9 cellular contexts compared by ENCODE assay signal in the genomic region with DNA sequence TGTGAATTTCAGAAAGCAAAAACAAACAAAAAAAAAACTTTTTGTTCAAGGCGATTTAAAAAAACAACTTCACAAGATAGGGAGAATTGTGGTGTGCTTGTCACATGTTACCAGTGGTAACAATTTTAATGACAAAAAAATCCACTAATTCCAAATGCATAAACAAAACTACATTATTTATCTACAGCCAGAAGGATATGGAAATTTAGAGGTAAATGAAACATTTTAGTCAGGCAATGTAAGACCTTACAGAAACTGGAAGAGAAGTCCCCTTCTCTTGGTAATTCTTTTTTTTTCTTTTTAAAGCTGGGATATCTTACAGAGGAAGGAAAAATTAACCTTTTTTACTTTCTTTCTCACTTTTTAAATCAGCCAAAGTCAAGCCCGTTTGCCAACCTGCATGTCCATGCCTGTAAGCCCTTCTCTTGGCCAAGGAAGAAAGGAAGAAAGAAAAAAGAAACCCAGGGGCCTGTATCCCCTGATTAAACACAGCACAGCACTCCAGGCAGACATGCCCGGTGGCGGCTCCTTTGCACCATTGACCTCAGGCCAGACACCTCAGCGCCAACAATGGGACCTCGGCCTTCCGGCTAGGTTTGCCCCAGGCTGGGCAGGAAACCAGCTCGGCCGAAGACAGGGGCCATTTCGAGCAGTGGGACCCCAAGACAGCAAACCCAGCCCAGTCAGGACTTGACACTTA. TPM values are rescaled to one million over a fixed set of nuclear protein-coding genes. Genes with fewer than 3 reads are reported as not detected.
DNase-seq lines count a peak whose midpoint lies in the region; ATAC-seq and TF ChIP-seq lines count a peak whose summit lies in the region.
"Had no signal": no experiment of that assay in that cellular context is flagged by ENCODE, and none has a peak within 500 bp of the region (broad histone marks: within the 10 kb centered on the region; RNA-seq: fewer than 3 reads in every experiment).

No MANE protein-coding gene starts in this region.

- ATAC-seq in stimulated activated naive CD8-positive, alpha-beta T cell treated with anti-CD3 and anti-CD28 coated beads, Interleukin-15, Interleukin-2, amounts not matched to agents 100 U/mL and 50 U/mL, for 24 hours = no peak
- no peak for ATAC-seq in mucosa of descending colon
- ATAC-seq in GM18867 (IDR thresholded peaks at IDR 0.05; ENCODE audit: unreplicated experiment) = no peak
- ATAC-seq in HG02852 (IDR thresholded peaks at IDR 0.05; ENCODE audit: unreplicated experiment) = no peak
- ATAC-seq: gastroesophageal sphincter had no signal

- H3K36me3 ChIP-seq in mucosa of descending colon (ENCODE audit: low read depth) = no peaks in the 10 kb centered on the region
- H3K36me3 ChIP-seq: gastroesophageal sphincter had no signal

- peak overlapping the region; percentile 5 for H3K4me3 Mint-ChIP-seq in stimulated activated naive CD8-positive, alpha-beta T cell treated with anti-CD3 and anti-CD28 coated beads, Interleukin-15, Interleukin-2, amounts not matched to agents 100 ng/mL and 50 ng/mL, for 24 hours

- H3K9me3 Mint-ChIP-seq in stimulated activated naive CD8-positive, alpha-beta T cell treated with anti-CD3 and anti-CD28 coated beads, Interleukin-15, Interleukin-2, amounts not matched to agents 100 ng/mL and 50 ng/mL, for 24 hours = no peaks in the 10 kb centered on the region

- no peaks in the 10 kb centered on the region for H3K36me3 Mint-ChIP-seq in stimulated activated naive CD8-positive, alpha-beta T cell treated with anti-CD3 and anti-CD28 coated beads, Interleukin-15, Interleukin-2, amounts not matched to agents 100 ng/mL and 50 ng/mL, for 24 hours (ENCODE audit: low read depth)

- peaks cover 11% of the 10 kb centered on the region for H3K4me1 ChIP-seq in mucosa of descending colon (ENCODE audit: low read depth)

- no peak overlapping the region for H3K4me3 ChIP-seq in mucosa of descending colon
- H3K4me3 ChIP-seq: gastroesophageal sphincter had no signal

- no peak overlapping the region for H3K27ac Mint-ChIP-seq in stimulated activated naive CD8-positive, alpha-beta T cell treated with anti-CD3 and anti-CD28 coated beads, Interleukin-15, Interleukin-2, amounts not matched to agents 100 ng/mL and 50 ng/mL, for 24 hours

- no peak for TF ChIP-seq CTCF in mucosa of descending colon (IDR thresholded peaks at IDR 0.05)

- H3K27me3 Mint-ChIP-seq in stimulated activated naive CD8-positive, alpha-beta T cell treated with anti-CD3 and anti-CD28 coated beads, Interleukin-15, Interleukin-2, amounts not matched to agents 100 ng/mL and 50 ng/mL, for 24 hours = peaks cover 71% of the 10 kb centered on the region

- H3K4me1 Mint-ChIP-seq in stimulated activated naive CD8-positive, alpha-beta T cell treated with anti-CD3 and anti-CD28 coated beads, Interleukin-15, Interleukin-2, amounts not matched to agents 100 ng/mL and 50 ng/mL, for 24 hours (ENCODE audit: low read depth) = peaks cover 33% of the 10 kb centered on the region

- intact Hi-C loops in mucosa of descending colon (cut with DNase I, micrococcal nuclease) = no loop called here

- DNase-seq in stimulated activated naive CD8-positive, alpha-beta T cell treated with anti-CD3 and anti-CD28 coated beads, Interleukin-15, Interleukin-2, amounts not matched to agents 100 U/mL and 50 U/mL, for 24 hours = no peak
- DNase-seq in activated CD8-positive, alpha-beta memory T cell treated with anti-CD3 and anti-CD28 coated beads, Interleukin-2, amount 50 U/mL, for 4 hours = peak; percentile 10
- DNase-seq in mucosa of descending colon (peak in 2 of 3 donors; percentile 63 to 70), NCI-H1092 (lab: John Stamatoyannopoulos, UW) (no peak), NCI-H1930 (lab: John Stamatoyannopoulos, UW) (no peak)

- H3K9me3 ChIP-seq in mucosa of descending colon = no peaks in the 10 kb centered on the region

RNA-seq across cellular contexts. Expression of a gene that starts 3.0 kb away (rescaled TPM):
- total RNA-seq in mucosa of descending colon = 10 to 100 TPM; 25.0 to 56.9 (median 25.8) TPM

RNA-seq across cellular contexts. Expression of a gene that starts 5.7 kb away (rescaled TPM):
- 10 to 100 TPM; 22.0 to 27.9 (median 25.0) TPM for total RNA-seq in mucosa of descending colon

RNA-seq across cellular contexts. Expression of a gene that starts 13.9 kb away (rescaled TPM):
- 10 to 100 TPM in 1 of 3 donors, 1 to 10 TPM in 2; 3.2 to 27.2 (median 5.4) TPM for total RNA-seq in mucosa of descending colon

RNA-seq across cellular contexts. Expression of a gene that starts 14.6 kb away (rescaled TPM):
- total RNA-seq in mucosa of descending colon = 10 to 100 TPM; 17.1 to 29.8 (median 27.9) TPM

RNA-seq across cellular contexts. Expression of a gene that starts 18.7 kb away (rescaled TPM):
- 10 to 100 TPM; 19.9 to 38.1 (median 20.5) TPM for total RNA-seq in mucosa of descending colon

Comparison
In these comparisons a context has a peak if more than half of its experiments do, and no peak if none do; other contexts are left out.
1. DNase-seq: peak in activated CD8-positive, alpha-beta memory T cell treated with anti-CD3 and anti-CD28 coated beads, Interleukin-2, amount 50 U/mL, for 4 hours (single experiment) and mucosa of descending colon (2 of 3); none in stimulated activated naive CD8-positive, alpha-beta T cell treated with anti-CD3 and anti-CD28 coated beads, Interleukin-15, Interleukin-2, amounts not matched to agents 100 U/mL and 50 U/mL, for 24 hours (single experiment), NCI-H1092 (single experiment) and NCI-H1930 (0 of 2).